ENCODE assay signal across 18 cellular contexts in genomic region chr1:114128293-114128692, GRCh38. TPM values are rescaled to one million over a fixed set of nuclear protein-coding genes. Genes with fewer than 3 reads are reported as not detected.
DNase-seq lines count a peak whose midpoint lies in the region; ATAC-seq, FAIRE-seq and TF ChIP-seq lines count a peak whose summit lies in the region.
"Had no signal": no experiment of that assay in that cellular context is flagged by ENCODE, and none has a peak within 500 bp of the region (broad histone marks: within the 10 kb centered on the region; RNA-seq: fewer than 3 reads in every experiment).

No MANE protein-coding gene starts in this region.

- no peak for ATAC-seq in HepG2
- no peak for ATAC-seq in right lobe of liver
- no peak for ATAC-seq in WTC11
- ATAC-seq in GM18873 (IDR thresholded peaks at IDR 0.05; ENCODE audit: low FRiP score, unreplicated experiment), result no peak
- ATAC-seq: A549, HCT116 had no signal

- no peak for TF ChIP-seq RAD21 in HepG2 (CRISPR knock-in tag; IDR thresholded peaks at IDR 0.05)

- in situ Hi-C loops in HepG2 (cut with HindIII; ENCODE audit: extremely low pct_ligation_motif_present, low pct_unique_long_range_greater_than_20kb), result no loop called here

- no peaks in the 10 kb centered on the region for H3K27me3 Mint-ChIP-seq in WTC11 (ENCODE audit: low read depth)

- no peak overlapping the region for H3K4me3 Mint-ChIP-seq in WTC11
- H3K4me3 Mint-ChIP-seq: CD4-positive, alpha-beta memory T cell had no signal

- H3K79me2 ChIP-seq in HepG2 (ENCODE audit: insufficient read depth, low read length) (no peaks in the 10 kb centered on the region), osteoblast (ENCODE audit: insufficient read depth, low read length) (no peaks in the 10 kb centered on the region)

- no peaks in the 10 kb centered on the region for H4K20me1 ChIP-seq in HepG2 (ENCODE audit: insufficient read depth, low read length)
- H4K20me1 ChIP-seq in osteoblast (ENCODE audit: insufficient read depth, low read length), result no peaks in the 10 kb centered on the region

- H3K9ac ChIP-seq in HepG2 (ENCODE audit: insufficient read depth, low read depth, low read length), result no peak overlapping the region

- POLR2A ChIA-PET in HepG2 (lab: Yijun Ruan, JAX) (no interaction called here), WTC11 (lab: Charles Lee) (no interaction called here)

- CTCF ChIA-PET in HepG2 (lab: Yijun Ruan, JAX; ENCODE audit: low intra/inter-chr PET ratio, low total read pairs) (no interaction called here), WTC11 (lab: Charles Lee) (interaction anchor here (1.8 kb wide), 2 partner anchors 10 to 149 kb away, joined by 4 to 6 read pairs; partner anchors contain the start of gene OLFML3)

- DNase-seq in HepG2 (ENCODE audit: low spot score) (no peak), right lobe of liver (no peak), WTC11 (ENCODE audit: low spot score) (no peak), osteoblast (ENCODE audit: insufficient read length, low spot score, missing footprints) (peak; percentile 56)
- DNase-seq in activated CD4-positive, CD25-positive, alpha-beta regulatory T cell (lab: John Stamatoyannopoulos, UW), result no peak
- DNase-seq: BE2C; CD4-positive, alpha-beta memory T cell; DMS79 had no signal

- H3K4me1 ChIP-seq in HepG2 (ENCODE audit: insufficient read depth, low read length), result no peaks in the 10 kb centered on the region
- no peaks in the 10 kb centered on the region for H3K4me1 ChIP-seq in right lobe of liver
- no peaks in the 10 kb centered on the region for H3K4me1 ChIP-seq in osteoblast (ENCODE audit: insufficient read depth, low read length)
- H3K4me1 ChIP-seq: A549, BE2C had no signal

- H3K4me3 ChIP-seq in HepG2 (replicated peaks in 1 of 3; ENCODE audit: insufficient read depth in 1 of 3, low read depth in 2 of 3, low read length in 3 of 3) (no peak overlapping the region), right lobe of liver (no peak overlapping the region), osteoblast (ENCODE audit: insufficient read depth, low read length) (no peak overlapping the region)
- H3K4me3 ChIP-seq: A549 had no signal

- WGBS in HepG2 (ENCODE audit: low lambda C conversion rate), result 16% methylated on average over 6 of the region's 6 CpGs
- 71% methylated on average over 6 of the region's 6 CpGs for WGBS in right lobe of liver (ENCODE audit: insufficient coverage, low coverage, low lambda C conversion rate, missing lambda C conversion rate)

- no peak overlapping the region for H3K27ac ChIP-seq in HepG2 (ENCODE audit: extremely low read length, insufficient read depth, low read length)
- no peak overlapping the region for H3K27ac ChIP-seq in right lobe of liver
- no peak overlapping the region for H3K27ac ChIP-seq in osteoblast (ENCODE audit: low read depth, low read length)
- H3K27ac ChIP-seq: A549, C4-2B had no signal

- no peak for FAIRE-seq in HepG2 (lab: Jason Lieb, UNC)
- FAIRE-seq: A549, GM12891, GM19239, HTR-8/SVneo had no signal

- H3K9me3 ChIP-seq in HepG2 (ENCODE audit: low read length) (no peaks in the 10 kb centered on the region), right lobe of liver (no peaks in the 10 kb centered on the region), osteoblast (ENCODE audit: low read depth, low read length) (no peaks in the 10 kb centered on the region)
- H3K9me3 ChIP-seq: A549, BE2C had no signal

- no peak for TF ChIP-seq EP300 in HepG2 (IDR thresholded peaks at IDR 0.05; ENCODE audit: low read depth in 2 of 2, low read length in 2 of 2)
- TF ChIP-seq EP300 in HepG2 (CRISPR knock-in tag; IDR thresholded peaks at IDR 0.05; ENCODE audit: borderline replicate concordance), result no peak

- intact Hi-C loops in HepG2 (cut with micrococcal nuclease; ENCODE audit: unreplicated experiment), result no loop called here
- intact Hi-C loops in right lobe of liver (cut with DNase I), result no loop called here

- H3K4me1 Mint-ChIP-seq in WTC11, result peaks cover 36% of the 10 kb centered on the region

- no peak overlapping the region for H3K4me2 ChIP-seq in HepG2 (ENCODE audit: low read depth, low read length)
- no peak overlapping the region for H3K4me2 ChIP-seq in osteoblast (ENCODE audit: insufficient read depth, low read length)
- H3K4me2 ChIP-seq: A549 had no signal

- no TSS peak for BruUV-seq in HepG2 (replicated peaks; lab: Mats Ljungman, UMichigan)

- H3K27ac Mint-ChIP-seq in WTC11, result 0 out of 2 replicates have a peak overlapping the region, but pooled peaks have one; percentile 4

- TF ChIP-seq POLR2A in HepG2 (IDR thresholded peaks at IDR 0.05; ENCODE audit: insufficient read depth in 1 of 2, low read depth in 2 of 2, low read length in 2 of 2), result no peak
- TF ChIP-seq POLR2A in right lobe of liver (IDR thresholded peaks at IDR 0.05), result no peak

- H2AFZ ChIP-seq in HepG2 (ENCODE audit: low read length), result no peak overlapping the region
- no peak overlapping the region for H2AFZ ChIP-seq in osteoblast (ENCODE audit: low read length)

- H3K36me3 Mint-ChIP-seq in WTC11, result peaks cover 93% of the 10 kb centered on the region
- H3K36me3 Mint-ChIP-seq: CD4-positive, alpha-beta memory T cell had no signal

- no peaks in the 10 kb centered on the region for H3K9me3 Mint-ChIP-seq in WTC11

- TF ChIP-seq CTCF in HepG2 (CRISPR knock-in tag; IDR thresholded peaks at IDR 0.05) (no peak), right lobe of liver (IDR thresholded peaks at IDR 0.05) (no peak), WTC11 (IDR thresholded peaks at IDR 0.05) (no peak), osteoblast (IDR thresholded peaks at IDR 0.05; ENCODE audit: extremely low read depth, low read depth, low read length) (no peak)

- peaks cover 0 to 6% of the 10 kb centered on the region in 2 experiments; a peak in 4 of 5 replicates for H3K27me3 ChIP-seq in HepG2 (ENCODE audit: control insufficient read depth in 1 of 2, insufficient read depth in 2 of 2, low read length in 2 of 2)
- no peaks in the 10 kb centered on the region for H3K27me3 ChIP-seq in right lobe of liver
- no peaks in the 10 kb centered on the region for H3K27me3 ChIP-seq in osteoblast (ENCODE audit: insufficient read depth, low read length)
- H3K27me3 ChIP-seq: BE2C had no signal

- H3K36me3 ChIP-seq in HepG2 (replicated peaks in 1 of 2; ENCODE audit: control insufficient read depth in 1 of 2, insufficient read depth in 2 of 2, low read length in 2 of 2) (no peaks in the 10 kb centered on the region), right lobe of liver (no peaks in the 10 kb centered on the region), osteoblast (ENCODE audit: insufficient read depth, low read length) (no peaks in the 10 kb centered on the region)
- H3K36me3 ChIP-seq: BE2C had no signal

TF ChIP-seq in HepG2, 621 proteins besides CTCF, POLR2A, EP300 and RAD21:
- TF ChIP-seq ZNF326 (CRISPR knock-in tag; IDR thresholded peaks at IDR 0.05; ENCODE audit: borderline replicate concordance) (no peak), LCORL (IDR thresholded peaks at IDR 0.05) (peak; percentile 71), LCORL (CRISPR knock-in tag; IDR thresholded peaks at IDR 0.05) (no peak)
TF ChIP-seq in HepG2: peak in this region for 1.

TF ChIP-seq in WTC11, 78 proteins besides CTCF, POLR2A, EP300 and RAD21 (continues in another document):
- TF ChIP-seq PREB (CRISPR knock-in tag; IDR thresholded peaks at IDR 0.05; ENCODE audit: borderline replicate concordance), result no peak
- no peak for TF ChIP-seq USF2 (CRISPR knock-in tag; IDR thresholded peaks at IDR 0.05)
- TF ChIP-seq FOXK1 (CRISPR knock-in tag; IDR thresholded peaks at IDR 0.05), result no peak
- TF ChIP-seq ESRRA (CRISPR knock-in tag; IDR thresholded peaks at IDR 0.05; ENCODE audit: borderline replicate concordance), result no peak

RNA-seq across cellular contexts. Expression of gene SYT6, which starts 25.4 kb away (rescaled TPM):
- total RNA-seq in HepG2 (2016; rRNA removed; fragmentation: Illumina TruSeq; extraction: Trizol) (not detected in 2 replicates), right lobe of liver (not detected), WTC11 (2021) (54.2 to 58.2 TPM (median 55.9 TPM) in 3 replicates), osteoblast (0.29 and 0.36 TPM in 2 replicates)
- not detected in 2 replicates for total RNA-seq in HepG2 (2016; cell fraction: cytosol; rRNA removed; fragmentation: Illumina TruSeq; extraction: Trizol; ENCODE audit: low read depth)
- total RNA-seq in HepG2 (2016; cell fraction: insoluble cytoplasmic fraction; rRNA removed; fragmentation: Illumina TruSeq; extraction: Trizol), result not detected in 2 replicates
- total RNA-seq in HepG2 (2016; cell fraction: membrane; rRNA removed; fragmentation: Illumina TruSeq; extraction: Trizol), result not detected in 2 replicates
- total RNA-seq in HepG2 (2016; cell fraction: nucleus; rRNA removed; fragmentation: Illumina TruSeq; extraction: Trizol), result not detected in 2 replicates
- polyA plus RNA-seq in HepG2 (2011; rRNA removed), result not detected in 2 replicates
- polyA plus RNA-seq in HepG2 (2011; cell fraction: cytosol; rRNA removed), result not detected in 2 replicates
- polyA plus RNA-seq in HepG2 (2011; cell fraction: nucleus; rRNA removed), result not detected in 2 replicates
- polyA plus RNA-seq in HepG2 (2012), result not detected in 2 replicates
- not detected in 2 replicates for polyA plus RNA-seq in HepG2 (2016; cell fraction: cytosol; fragmentation: Illumina TruSeq; extraction: Trizol; ENCODE audit: low read depth)
- not detected in 2 replicates for polyA plus RNA-seq in HepG2 (2016; cell fraction: insoluble cytoplasmic fraction; fragmentation: Illumina TruSeq; extraction: Trizol; ENCODE audit: low read depth)
- not detected in 2 replicates for polyA plus RNA-seq in HepG2 (2016; cell fraction: membrane; fragmentation: Illumina TruSeq; extraction: Trizol; ENCODE audit: low read depth)
- not detected in 2 replicates for polyA plus RNA-seq in HepG2 (2016; cell fraction: nucleus; fragmentation: Illumina TruSeq; extraction: Trizol; ENCODE audit: insufficient read depth, low read depth)
- not detected in 2 replicates for polyA minus RNA-seq in HepG2 (2011; rRNA and poly(A)+ RNA removed; ENCODE audit: low replicate concordance)
- not detected in 2 replicates for polyA minus RNA-seq in HepG2 (2011; cell fraction: cytosol; rRNA and poly(A)+ RNA removed)
- polyA minus RNA-seq in HepG2 (2011; cell fraction: nucleus; rRNA and poly(A)+ RNA removed), result not detected in 2 replicates
- total RNA-seq: CD4-positive, alpha-beta memory T cell; G401; H4 had no signal
- polyA plus RNA-seq: AG04450; CD4-positive, alpha-beta memory T cell had no signal

Comparison
In these comparisons a context has a peak if more than half of its experiments do, and no peak if none do; other contexts are left out.
1. RNA of gene SYT6, which starts 25.4 kb away (total RNA-seq): 54.2 to 58.2 TPM in WTC11; 0.29 to 0.36 TPM in osteoblast, not detected in right lobe of liver and not detected in HepG2; every median in the first group is over 10 times any median in the second.